In the genomic region with DNA sequence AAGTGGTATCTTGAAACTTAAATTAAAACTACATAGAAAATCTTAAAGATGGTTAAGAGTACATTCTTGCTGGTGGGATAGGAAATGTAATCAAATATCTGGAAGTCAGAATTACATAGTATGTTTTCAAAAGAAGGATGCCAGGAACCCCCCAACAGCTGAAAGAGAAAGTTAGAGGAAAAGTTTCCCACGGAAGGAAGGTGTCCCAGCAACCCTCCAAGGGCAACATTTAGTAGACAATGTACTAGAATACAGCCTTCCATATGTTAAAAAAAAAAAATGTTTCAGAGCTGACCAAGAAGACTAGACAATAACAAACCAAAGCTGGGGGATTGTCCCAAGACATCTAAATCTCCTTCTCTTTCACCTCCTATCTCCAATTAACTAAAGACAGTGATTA, we compare ENCODE assay signal across 14 cellular contexts. TPM values are rescaled to one million over a fixed set of nuclear protein-coding genes. Genes with fewer than 3 reads are reported as not detected.
DNase-seq lines count a peak whose midpoint lies in the region; ATAC-seq, FAIRE-seq and TF ChIP-seq lines count a peak whose summit lies in the region.
"Had no signal": no experiment of that assay in that cellular context is flagged by ENCODE, and none has a peak within 500 bp of the region (broad histone marks: within the 10 kb centered on the region; RNA-seq: fewer than 3 reads in every experiment).

No MANE protein-coding gene starts in this region.

- WGBS in heart right ventricle, 2 donors: 32 to 40% methylated on average over 1 of the region's 1 CpG

- TF ChIP-seq CTCF in heart right ventricle (IDR thresholded peaks at IDR 0.05) (no peak), activated B cell treated with CpG ODN at 0.5 μM for 24 hours (IDR thresholded peaks at IDR 0.05) (no peak), type B pancreatic cell (conservative IDR thresholded peaks at IDR 0.05) (no peak)

- H3K27me3 Mint-ChIP-seq in activated B cell treated with CpG ODN at 0.5 μM for 24 hours (no peaks in the 10 kb centered on the region), type B pancreatic cell (no peaks in the 10 kb centered on the region)

- H3K4me3 ChIP-seq in heart right ventricle: peak overlapping the region in 3 of 10 donors; percentile 56 to 85 (median 64)
- peak overlapping the region; percentile 92 for H3K4me3 ChIP-seq in iPS-20b (ENCODE audit: low read length)

- peak overlapping the region; percentile 94; the same call in 1 of the 2 replicates for H3K9ac ChIP-seq in iPS-20b (ENCODE audit: low read depth, low read length)

- peak overlapping the region; percentile 17 for H3K4me3 Mint-ChIP-seq in activated B cell treated with CpG ODN at 0.5 μM for 24 hours
- H3K4me3 Mint-ChIP-seq in type B pancreatic cell: no peak overlapping the region

- H3K27ac Mint-ChIP-seq in activated B cell treated with CpG ODN at 0.5 μM for 24 hours (peak overlapping the region; percentile 13), type B pancreatic cell (peak overlapping the region; percentile 88)

- H3K36me3 Mint-ChIP-seq in activated B cell treated with CpG ODN at 0.5 μM for 24 hours (ENCODE audit: low read depth) (peaks cover 51% of the 10 kb centered on the region), type B pancreatic cell (peaks cover 29% of the 10 kb centered on the region)

- CTCF ChIA-PET in activated B cell treated with CpG ODN at 0.5 μM for 24 hours (lab: Charles Lee): no interaction called here

- H3K4me1 ChIP-seq in heart right ventricle (peaks cover 4 to 67% (median 51%) of the 10 kb centered on the region in 9 donors), iPS-20b (ENCODE audit: insufficient read depth, low read length) (peaks cover 13% of the 10 kb centered on the region; the same call in 1 of the 2 replicates)

- no peaks in the 10 kb centered on the region for H3K9me3 Mint-ChIP-seq in activated B cell treated with CpG ODN at 0.5 μM for 24 hours
- no peaks in the 10 kb centered on the region for H3K9me3 Mint-ChIP-seq in type B pancreatic cell

- FAIRE-seq in GM19239 (lab: Jason Lieb, UNC): no peak
- FAIRE-seq: GM12891 had no signal

- H3K27ac ChIP-seq in heart right ventricle: peak overlapping the region in 6 of 10 donors; percentile 12 to 99 (median 91)
- H3K27ac ChIP-seq in iPS-20b (ENCODE audit: low read length): no peak overlapping the region
- H3K27ac ChIP-seq: C4-2B had no signal

- H3K27me3 ChIP-seq in heart right ventricle (no peaks in the 10 kb centered on the region), iPS-20b (ENCODE audit: insufficient read depth, low read length) (no peaks in the 10 kb centered on the region)

- ATAC-seq in heart right ventricle (no peak), left ventricle myocardium superior (no peak), activated B cell treated with CpG ODN at 0.5 μM for 24 hours (ENCODE audit: low read depth) (no peak), HG02678 (IDR thresholded peaks at IDR 0.05; ENCODE audit: unreplicated experiment) (no peak)

- POLR2A ChIA-PET in activated B cell treated with CpG ODN at 0.5 μM for 24 hours (lab: Charles Lee): interaction anchor here (0.6 to 1.0 kb wide), 2 partner anchors 9 to 20 kb away, joined by 3 to 4 read pairs; no protein-coding TSS in a partner anchor

- intact Hi-C loops in heart right ventricle (cut with DNase I) (loop anchor here in 3 of 10 donors (5.0 to 10.0 kb wide), 2 partner anchors 37 to 135 kb away; a partner anchor contains a TSS), left ventricle myocardium superior (cut with micrococcal nuclease) (no loop called here), activated B cell treated with CpG ODN at 0.5 μM for 24 hours (cut with micrococcal nuclease) (no loop called here)

- DNase-seq in heart right ventricle (no peak), left ventricle myocardium superior (no peak), activated B cell treated with CpG ODN at 0.5 μM for 24 hours (no peak), type B pancreatic cell (ENCODE audit: extremely low spot score, unreplicated experiment) (no peak), A172 (ENCODE audit: low spot score) (no peak), GM19239 (ENCODE audit: insufficient read length, low spot score) (no peak)
- DNase-seq: amniotic stem cell, EL, Kasumi-1, NCI-H1930 had no signal

- H3K36me3 ChIP-seq in heart right ventricle (peaks cover 0 to 62% (median 21%) of the 10 kb centered on the region in 9 donors), iPS-20b (ENCODE audit: insufficient read depth, low read depth, low read length) (peaks cover 49% of the 10 kb centered on the region)

- H3K9me3 ChIP-seq in heart right ventricle (no peaks in the 10 kb centered on the region), iPS-20b (ENCODE audit: insufficient read depth, low read depth, low read length) (no peaks in the 10 kb centered on the region)

- H3K4me1 Mint-ChIP-seq in activated B cell treated with CpG ODN at 0.5 μM for 24 hours (peaks cover 48% of the 10 kb centered on the region), type B pancreatic cell (ENCODE audit: unreplicated experiment) (peaks cover 22% of the 10 kb centered on the region)

RNA-seq across cellular contexts. Expression of a gene that starts 2.2 kb away (rescaled TPM):
- total RNA-seq in heart right ventricle (10 to 100 TPM; 21.7 to 33.0 (median 26.3) TPM), left ventricle myocardium superior (29.3 TPM), activated B cell treated with CpG ODN at 0.5 μM for 24 hours (39.5 and 40.5 TPM in 2 replicates), type B pancreatic cell (ENCODE audit: low replicate concordance) (31.3 and 41.0 TPM in 2 replicates)
- polyA plus RNA-seq in heart right ventricle: 10 to 100 TPM; 19.7 to 27.2 TPM
- 37.8 and 40.1 TPM in 2 replicates for total RNA-seq in A172 (2014; rRNA removed; shearing (Covaris generic))

RNA-seq across cellular contexts. Expression of a gene that starts 12.4 kb away (rescaled TPM):
- total RNA-seq in heart right ventricle: 10 to 100 TPM; 24.1 to 41.2 (median 33.4) TPM
- 10 to 100 TPM; 28.5 to 30.6 TPM for polyA plus RNA-seq in heart right ventricle
- 33.0 TPM for total RNA-seq in left ventricle myocardium superior
- 40.5 and 43.9 TPM in 2 replicates for total RNA-seq in activated B cell treated with CpG ODN at 0.5 μM for 24 hours
- 42.4 and 47.5 TPM in 2 replicates for total RNA-seq in type B pancreatic cell (ENCODE audit: low replicate concordance)
- 26.8 and 27.8 TPM in 2 replicates for total RNA-seq in A172 (2014; rRNA removed; shearing (Covaris generic))

RNA-seq across cellular contexts. Expression of a gene that starts 12.4 kb away (rescaled TPM):
- total RNA-seq in heart right ventricle: 10 to 100 TPM; 44.6 to 78.7 (median 54.1) TPM
- polyA plus RNA-seq in heart right ventricle: 100 to 1,000 TPM; 185 to 273 TPM
- 64.8 TPM for total RNA-seq in left ventricle myocardium superior
- total RNA-seq in activated B cell treated with CpG ODN at 0.5 μM for 24 hours: 43.8 and 67.9 TPM in 2 replicates
- 41.1 and 50.9 TPM in 2 replicates for total RNA-seq in type B pancreatic cell (ENCODE audit: low replicate concordance)
- 197 and 218 TPM in 2 replicates for total RNA-seq in A172 (2014; rRNA removed; shearing (Covaris generic))

RNA-seq across cellular contexts. Expression of a gene that starts 23.5 kb away (rescaled TPM):
- total RNA-seq in heart right ventricle (10 to 100 TPM; 63.9 to 88.3 (median 74.9) TPM), left ventricle myocardium superior (78.0 TPM), activated B cell treated with CpG ODN at 0.5 μM for 24 hours (107 and 127 TPM in 2 replicates), type B pancreatic cell (ENCODE audit: low replicate concordance) (90.3 and 103 TPM in 2 replicates)
- polyA plus RNA-seq in heart right ventricle: 100 to 1,000 TPM in 1 of 2 donors, 10 to 100 TPM in 1; 43.0 to 142 TPM
- 95.7 and 128 TPM in 2 replicates for total RNA-seq in A172 (2014; rRNA removed; shearing (Covaris generic))

RNA-seq across cellular contexts. Expression of a gene that starts 29.0 kb away (rescaled TPM):
- total RNA-seq in heart right ventricle: 10 to 100 TPM in 9 of 10 donors, 1 to 10 TPM in 1; 8.8 to 24.0 (median 14.7) TPM
- polyA plus RNA-seq in heart right ventricle: 10 to 100 TPM; 13.2 to 22.4 TPM
- total RNA-seq in left ventricle myocardium superior: 22.9 TPM
- 31.9 and 38.1 TPM in 2 replicates for total RNA-seq in activated B cell treated with CpG ODN at 0.5 μM for 24 hours
- total RNA-seq in type B pancreatic cell (ENCODE audit: low replicate concordance): 31.6 and 45.7 TPM in 2 replicates
- 5.2 and 5.7 TPM in 2 replicates for total RNA-seq in A172 (2014; rRNA removed; shearing (Covaris generic))
